In the genomic region with DNA sequence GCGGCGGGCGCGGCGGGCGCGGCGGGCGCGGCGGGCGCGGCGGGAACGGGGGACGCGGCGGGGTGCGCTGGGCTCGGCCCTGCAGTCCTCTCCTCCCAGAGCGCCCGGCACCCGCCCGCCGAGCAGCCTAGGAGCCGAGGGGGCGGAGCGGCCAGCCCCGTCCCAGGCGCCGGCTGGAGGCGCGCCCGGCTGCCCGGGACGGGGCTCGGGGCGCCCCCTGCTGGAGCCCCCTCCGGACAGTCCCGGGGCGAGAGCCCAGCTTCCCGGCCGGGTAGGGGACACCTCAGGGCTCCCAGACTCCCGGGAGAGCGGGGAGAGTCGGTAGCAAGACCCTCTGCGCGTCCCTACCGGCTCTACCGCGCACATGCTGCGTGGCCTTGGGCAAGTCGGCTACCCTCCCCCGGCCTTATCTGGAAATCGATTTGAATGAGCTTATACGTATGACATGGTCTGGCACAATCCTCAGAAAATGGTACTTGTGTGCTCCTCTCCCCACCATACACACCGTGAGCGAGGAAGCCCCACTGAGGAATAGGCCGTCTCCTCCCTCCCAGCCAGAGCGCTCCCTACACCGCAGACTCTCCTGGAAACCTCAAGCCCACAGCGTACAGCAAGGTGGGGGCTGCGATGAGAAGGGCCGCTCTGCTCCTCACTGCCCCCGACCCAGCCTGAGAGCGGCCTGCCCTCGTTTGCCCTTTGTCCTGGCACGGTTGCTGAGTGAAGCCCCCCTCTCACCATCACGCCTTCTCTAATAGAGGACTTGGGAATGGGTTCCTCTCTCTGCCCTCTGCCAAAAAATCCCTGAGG, we compare ENCODE assay signal across 8 cellular contexts. TPM values are rescaled to one million over a fixed set of nuclear protein-coding genes. Genes with fewer than 3 reads are reported as not detected.
A peak's percentile ranks its signal among the peaks of the same experiment; 100 is the strongest.
DNase-seq lines count a peak whose midpoint lies in the region; ATAC-seq and TF ChIP-seq lines count a peak whose summit lies in the region.

A gene (minus strand): TSS at position 139 of the 807 bp plus-strand sequence. CDS start 6,224 bp downstream, outside the sequence.

- H3K36me3 ChIP-seq in testis (ENCODE audit: low read depth, missing control alignments): no peaks in the 10 kb centered on the region

- TF ChIP-seq CTCF in osteocyte (IDR thresholded peaks at IDR 0.05): peak; percentile 94
- TF ChIP-seq CTCF in testis (IDR thresholded peaks at IDR 0.05): peak; percentile 54 to 71 (median 69)

- peak; percentile 94 for ATAC-seq in activated naive CD4-positive, alpha-beta T cell treated with anti-CD3 and anti-CD28 coated beads, Interleukin-2, amount 50 U/mL, for 72 hours

- H3K9me3 Mint-ChIP-seq in activated naive CD4-positive, alpha-beta T cell treated with anti-CD3 and anti-CD28 coated beads, Interleukin-2, amount 50 U/mL, for 72 hours: no peaks in the 10 kb centered on the region
- no peaks in the 10 kb centered on the region for H3K9me3 Mint-ChIP-seq in osteocyte (ENCODE audit: unreplicated experiment)

- intact Hi-C loops in head of caudate nucleus (cut with DNase I) (loop anchor here (10.0 kb wide), 2 partner anchors 102 to 292 kb away; no protein-coding TSS in a partner anchor), testis (cut with DNase I; ENCODE audit: low total_unique reads) (no loop called here)

- H3K27me3 ChIP-seq in testis: no peaks in the 10 kb centered on the region

- peak within 1 kb of the TSS; percentile 72 for H3K4me3 Mint-ChIP-seq in osteocyte (ENCODE audit: unreplicated experiment)

- 7% methylated on average over 16 to 26 of the region's 69 CpGs for WGBS in testis, 2 donors

- peaks cover 9% of the 10 kb centered on the region for H3K4me1 ChIP-seq in testis

- peak within 1 kb of the TSS; percentile 52 to 60 for H3K4me3 ChIP-seq in testis

- no peaks in the 10 kb centered on the region for H3K36me3 Mint-ChIP-seq in activated naive CD4-positive, alpha-beta T cell treated with anti-CD3 and anti-CD28 coated beads, Interleukin-2, amount 50 U/mL, for 72 hours
- peaks cover 2% of the 10 kb centered on the region for H3K36me3 Mint-ChIP-seq in osteocyte (ENCODE audit: unreplicated experiment)

- H3K27me3 Mint-ChIP-seq in osteocyte (ENCODE audit: unreplicated experiment): no peaks in the 10 kb centered on the region

- no peaks in the 10 kb centered on the region for H3K9me3 ChIP-seq in testis

- H3K27ac ChIP-seq in testis: no peak within 1 kb of the TSS

- no peak for TF ChIP-seq POLR2A in testis (IDR thresholded peaks at IDR 0.05)

- peaks cover 41% of the 10 kb centered on the region for H3K4me1 Mint-ChIP-seq in osteocyte (ENCODE audit: unreplicated experiment)

- DNase-seq in SIG-M5 treated with dmso at 0.1 percent for 504 hours (lab: John Stamatoyannopoulos, UW; ENCODE audit: unreplicated experiment) (peak; percentile 28), SIG-M5 (lab: John Stamatoyannopoulos, UW) (no peak), HT1080 (ENCODE audit: low read depth) (peak; percentile 59), SKM-1 treated with dmso at 0.1 percent for 144 hours (lab: John Stamatoyannopoulos, UW; ENCODE audit: unreplicated experiment) (peak; percentile 40), head of caudate nucleus (peak; percentile 23 to 91 (median 77)), osteocyte (ENCODE audit: extremely low spot score, unreplicated experiment) (peak; percentile 93), testis (peak; percentile 70)
- DNase-seq in activated naive CD4-positive, alpha-beta T cell treated with anti-CD3 and anti-CD28 coated beads, Interleukin-2, amount 50 U/mL, for 72 hours (ENCODE audit: low spot score in 2 of 2): peak; percentile 70 to 83

- no peak within 1 kb of the TSS for H3K27ac Mint-ChIP-seq in activated naive CD4-positive, alpha-beta T cell treated with anti-CD3 and anti-CD28 coated beads, Interleukin-2, amount 50 U/mL, for 72 hours
- H3K27ac Mint-ChIP-seq in osteocyte (ENCODE audit: unreplicated experiment): no peak within 1 kb of the TSS

RNA-seq across cellular contexts. Expression of the gene that starts here (rescaled TPM):
- 0.43 TPM in 1 of 2 replicates, not detected in the other for total RNA-seq in HT1080 (2014; rRNA removed; shearing (Covaris generic))
- 0.26 and 0.52 TPM in 2 replicates for polyA plus RNA-seq in HT1080 (2015; cell fraction: cytosol; rRNA removed)
- 1.2 and 1.8 TPM in 2 replicates for polyA plus RNA-seq in HT1080 (2015; cell fraction: nucleus; rRNA removed)
- total RNA-seq in activated naive CD4-positive, alpha-beta T cell treated with anti-CD3 and anti-CD28 coated beads, Interleukin-2, amount 50 U/mL, for 72 hours: 1 to 10 TPM in 1 of 2 donors, under 1 TPM in 1; 0.62 to 1.0 TPM
- total RNA-seq in osteocyte: 17.6 and 17.7 TPM in 2 replicates
- total RNA-seq in testis: 1 to 10 TPM; 3.6 to 7.7 TPM
- polyA plus RNA-seq in testis (ENCODE audit: insufficient read depth, low read depth, low replicate concordance): 5.9 TPM
